In the genomic region with DNA sequence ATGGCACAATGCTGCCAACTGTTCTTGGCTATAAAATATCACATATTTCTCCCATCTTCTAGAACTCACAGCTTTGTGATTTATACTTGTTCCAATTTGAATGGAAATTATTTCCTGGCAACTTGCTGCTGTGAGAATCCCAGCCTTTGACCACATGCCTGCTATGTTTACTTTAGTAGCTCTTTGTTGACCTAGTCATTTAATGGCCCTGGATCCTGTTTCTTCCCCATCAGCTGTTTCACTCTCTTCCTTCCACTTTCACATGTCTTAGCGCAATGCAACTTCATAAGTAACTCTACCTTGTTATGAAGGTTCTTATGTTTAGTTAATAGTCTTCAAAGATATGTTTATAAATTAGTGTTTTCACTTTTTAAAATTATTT, we compare ENCODE assay signal across 16 cellular contexts.
DNase-seq lines count a peak whose midpoint lies in the region; ATAC-seq and TF ChIP-seq lines count a peak whose summit lies in the region.
"Had no signal": no experiment of that assay in that cellular context is flagged by ENCODE, and none has a peak within 500 bp of the region (broad histone marks: within the 10 kb centered on the region; RNA-seq: fewer than 3 reads in every experiment).

No MANE protein-coding gene starts in this region.

- H3K27ac Mint-ChIP-seq in WTC11 (0 out of 2 replicates have a peak overlapping the region, but pooled peaks have one; percentile 47), nephron progenitor cell (peak overlapping the region; percentile 89)
- H3K27ac Mint-ChIP-seq: dendritic cell treated with granulocyte-macrophage colony-stimulating factor and Interleukin-4, amounts not matched to agents 40 ng/mL and 50 ng/mL, for 4 days; natural killer cell had no signal

- H3K27ac ChIP-seq in HEK293 (ENCODE audit: extremely low read depth, low read depth, low read length) (no peak overlapping the region), adrenal gland (no peak overlapping the region)
- H3K27ac ChIP-seq: BLaER1 treated with 17β-estradiol and CSF1 and Interleukin-3, amounts not matched to agents 10 nM and 100 nM had no signal

- no peaks in the 10 kb centered on the region for H3K27me3 ChIP-seq in adrenal gland
- H3K27me3 ChIP-seq: BLaER1 treated with 17β-estradiol and CSF1 and Interleukin-3, amounts not matched to agents 10 nM and 100 nM had no signal

- no peak for TF ChIP-seq POLR2A in adrenal gland (IDR thresholded peaks at IDR 0.05)

- H3K36me3 Mint-ChIP-seq in WTC11 = no peaks in the 10 kb centered on the region
- no peaks in the 10 kb centered on the region for H3K36me3 Mint-ChIP-seq in nephron progenitor cell (ENCODE audit: low read depth)
- H3K36me3 Mint-ChIP-seq: natural killer cell had no signal

- H3K9me3 ChIP-seq in HEK293 (ENCODE audit: control insufficient read depth, insufficient read depth, low read depth, low read length) = no peaks in the 10 kb centered on the region
- no peaks in the 10 kb centered on the region for H3K9me3 ChIP-seq in adrenal gland (replicated peaks in 1 of 3)
- H3K9me3 ChIP-seq: BLaER1 treated with 17β-estradiol and CSF1 and Interleukin-3, amounts not matched to agents 10 nM and 100 nM had no signal

- POLR2A ChIA-PET in HEK293 (lab: Yijun Ruan, JAX) (no interaction called here), WTC11 (lab: Charles Lee) (no interaction called here)

- WGBS in adrenal gland, 4 donors = 61 to 77% (median 68%) methylated on average over 1 of the region's 1 CpG

- CTCF ChIA-PET in HEK293 (lab: Yijun Ruan, JAX) (no interaction called here), WTC11 (lab: Charles Lee) (no interaction called here)

- H3K27me3 Mint-ChIP-seq in WTC11 (ENCODE audit: low read depth) (no peaks in the 10 kb centered on the region), nephron progenitor cell (ENCODE audit: low read depth, poor library complexity) (no peaks in the 10 kb centered on the region)
- H3K27me3 Mint-ChIP-seq: dendritic cell treated with granulocyte-macrophage colony-stimulating factor and Interleukin-4, amounts not matched to agents 40 ng/mL and 50 ng/mL, for 4 days had no signal

- peaks cover 50% of the 10 kb centered on the region for H3K4me1 Mint-ChIP-seq in WTC11
- H3K4me1 Mint-ChIP-seq in nephron progenitor cell = peaks cover 69% of the 10 kb centered on the region
- H3K4me1 Mint-ChIP-seq: natural killer cell had no signal

- intact Hi-C loops in adrenal gland (cut with DNase I) = no loop called here

- H3K9me3 Mint-ChIP-seq in WTC11 (no peaks in the 10 kb centered on the region), nephron progenitor cell (no peaks in the 10 kb centered on the region)

- TF ChIP-seq CTCF in HEK293 (tag by site-specific recombination; IDR thresholded peaks at IDR 0.05) (no peak), WTC11 (IDR thresholded peaks at IDR 0.05) (no peak), nephron progenitor cell (IDR thresholded peaks at IDR 0.05) (no peak), adrenal gland (IDR thresholded peaks at IDR 0.05) (no peak)

- peak; percentile 0 for DNase-seq in NCI-H146 treated with DMSO at 0.1 percent for 48 hours (lab: John Stamatoyannopoulos, UW; ENCODE audit: unreplicated experiment)
- no peak for DNase-seq in WTC11 (ENCODE audit: low spot score)
- DNase-seq in nephron progenitor cell = peak; percentile 14
- no peak for DNase-seq in activated CD8-positive, alpha-beta memory T cell treated with anti-CD3 and anti-CD28 coated beads, Interleukin-2, amount 50 U/mL, for 48 hours
- no peak for DNase-seq in adrenal gland
- DNase-seq: activated gamma-delta T cell treated with Interleukin-2 at 50 U/mL for 16 hours, hippocampal formation, natural killer cell, NCI-H1694, right cardiac atrium had no signal

- H3K4me3 ChIP-seq in HEK293 (ENCODE audit: low read depth, low read length) (no peak overlapping the region), adrenal gland (no peak overlapping the region)
- H3K4me3 ChIP-seq: BLaER1 treated with 17β-estradiol and CSF1 and Interleukin-3, amounts not matched to agents 10 nM and 100 nM; GM12878; lung had no signal

- H3K4me1 ChIP-seq in HEK293 (ENCODE audit: control insufficient read depth, insufficient read depth, low read length) (no peaks in the 10 kb centered on the region; the same call in 1 of the 2 replicates), adrenal gland (replicated peaks in 1 of 2) (no peaks in the 10 kb centered on the region)

- H3K36me3 ChIP-seq in HEK293 (ENCODE audit: control insufficient read depth in 2 of 2, insufficient read depth in 1 of 2, low read length in 2 of 2) (no peaks in the 10 kb centered on the region), adrenal gland (replicated peaks in 1 of 2) (no peaks in the 10 kb centered on the region)
- H3K36me3 ChIP-seq: BLaER1 treated with 17β-estradiol and CSF1 and Interleukin-3, amounts not matched to agents 10 nM and 100 nM had no signal

- H3K4me3 Mint-ChIP-seq in WTC11 (peak overlapping the region; percentile 28), nephron progenitor cell (peak overlapping the region; percentile 65)
- H3K4me3 Mint-ChIP-seq: dendritic cell treated with granulocyte-macrophage colony-stimulating factor and Interleukin-4, amounts not matched to agents 40 ng/mL and 50 ng/mL, for 4 days; natural killer cell had no signal

- ATAC-seq in WTC11 (peak; percentile 88), GM18858 (IDR thresholded peaks at IDR 0.05; ENCODE audit: unreplicated experiment) (no peak)
- ATAC-seq: GM12878, natural killer cell, right cardiac atrium had no signal

TF ChIP-seq in HEK293, 187 proteins besides CTCF, POLR2A, EP300 and RAD21:
- TF ChIP-seq TCF7L2 (IDR thresholded peaks at IDR 0.05; ENCODE audit: borderline replicate concordance, low read depth, low read length) (0 out of 2 replicates have a peak, but pooled peaks have one; percentile 36), ZNF530 (tag by site-specific recombination; IDR thresholded peaks at IDR 0.05; ENCODE audit: low read depth) (no peak), ZNF707 (tag by site-specific recombination; IDR thresholded peaks at IDR 0.05) (no peak)

TF ChIP-seq in WTC11, 78 proteins besides CTCF, POLR2A, EP300 and RAD21:
- TF ChIP-seq JUN (CRISPR knock-in tag; IDR thresholded peaks at IDR 0.05) (no peak), TEAD1 (CRISPR knock-in tag; IDR thresholded peaks at IDR 0.05) (0 out of 2 replicates have a peak, but pooled peaks have one; percentile 16), FOXK1 (CRISPR knock-in tag; IDR thresholded peaks at IDR 0.05) (peak; percentile 83)
- TF ChIP-seq, protein P1, sequence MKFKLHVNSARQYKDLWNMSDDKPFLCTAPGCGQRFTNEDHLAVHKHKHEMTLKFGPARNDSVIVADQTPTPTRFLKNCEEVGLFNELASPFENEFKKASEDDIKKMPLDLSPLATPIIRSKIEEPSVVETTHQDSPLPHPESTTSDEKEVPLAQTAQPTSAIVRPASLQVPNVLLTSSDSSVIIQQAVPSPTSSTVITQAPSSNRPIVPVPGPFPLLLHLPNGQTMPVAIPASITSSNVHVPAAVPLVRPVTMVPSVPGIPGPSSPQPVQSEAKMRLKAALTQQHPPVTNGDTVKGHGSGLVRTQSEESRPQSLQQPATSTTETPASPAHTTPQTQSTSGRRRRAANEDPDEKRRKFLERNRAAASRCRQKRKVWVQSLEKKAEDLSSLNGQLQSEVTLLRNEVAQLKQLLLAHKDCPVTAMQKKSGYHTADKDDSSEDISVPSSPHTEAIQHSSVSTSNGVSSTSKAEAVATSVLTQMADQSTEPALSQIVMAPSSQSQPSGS (CRISPR knock-in tag; IDR thresholded peaks at IDR 0.05; ENCODE audit: borderline replicate concordance, low read depth) = no peak
- TF ChIP-seq, protein P2, sequence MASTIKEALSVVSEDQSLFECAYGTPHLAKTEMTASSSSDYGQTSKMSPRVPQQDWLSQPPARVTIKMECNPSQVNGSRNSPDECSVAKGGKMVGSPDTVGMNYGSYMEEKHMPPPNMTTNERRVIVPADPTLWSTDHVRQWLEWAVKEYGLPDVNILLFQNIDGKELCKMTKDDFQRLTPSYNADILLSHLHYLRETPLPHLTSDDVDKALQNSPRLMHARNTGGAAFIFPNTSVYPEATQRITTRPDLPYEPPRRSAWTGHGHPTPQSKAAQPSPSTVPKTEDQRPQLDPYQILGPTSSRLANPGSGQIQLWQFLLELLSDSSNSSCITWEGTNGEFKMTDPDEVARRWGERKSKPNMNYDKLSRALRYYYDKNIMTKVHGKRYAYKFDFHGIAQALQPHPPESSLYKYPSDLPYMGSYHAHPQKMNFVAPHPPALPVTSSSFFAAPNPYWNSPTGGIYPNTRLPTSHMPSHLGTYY (CRISPR knock-in tag; IDR thresholded peaks at IDR 0.05) = no peak

Comparison
In these comparisons a context has a peak if more than half of its experiments do, and no peak if none do; other contexts are left out.
1. DNase-seq: peak in NCI-H146 treated with DMSO at 0.1 percent for 48 hours (single experiment) and nephron progenitor cell (single experiment); none in WTC11 (single experiment), activated CD8-positive, alpha-beta memory T cell treated with anti-CD3 and anti-CD28 coated beads, Interleukin-2, amount 50 U/mL, for 48 hours (single experiment) and adrenal gland (0 of 7).